In the genomic region with DNA sequence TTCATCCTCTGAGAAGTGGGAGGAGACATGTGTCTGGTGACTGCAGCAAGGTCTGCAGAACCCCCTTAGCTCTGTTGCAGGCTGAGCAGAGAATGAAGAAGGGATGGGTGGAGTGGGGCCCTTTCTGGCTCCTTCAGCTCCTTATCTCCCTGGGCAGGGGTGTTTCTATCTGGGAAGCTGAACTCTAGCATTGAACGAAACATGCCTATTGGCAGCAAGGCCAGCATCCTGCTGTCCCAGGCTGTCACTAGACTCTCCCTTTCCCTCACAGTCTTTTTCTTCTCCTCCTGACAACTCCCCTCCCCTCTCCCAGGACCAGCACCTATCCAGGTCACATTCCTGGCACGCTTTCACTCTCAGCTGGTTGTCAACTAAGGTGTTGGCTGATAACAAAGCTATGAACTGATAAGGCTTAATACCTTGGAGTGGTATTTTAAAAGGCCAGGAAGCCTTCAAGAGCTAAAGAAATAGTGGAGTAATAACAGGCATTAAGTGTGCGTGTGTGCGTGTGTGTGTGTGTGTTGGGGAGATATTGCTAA, we compare ENCODE assay signal across 1 cellular context.
TF ChIP-seq lines count a peak whose summit lies in the region.

No MANE protein-coding gene starts in this region.

TF ChIP-seq in GM23338, 12 proteins besides CTCF, POLR2A, EP300 and RAD21 (continued from another document):
- TF ChIP-seq, protein P1, sequence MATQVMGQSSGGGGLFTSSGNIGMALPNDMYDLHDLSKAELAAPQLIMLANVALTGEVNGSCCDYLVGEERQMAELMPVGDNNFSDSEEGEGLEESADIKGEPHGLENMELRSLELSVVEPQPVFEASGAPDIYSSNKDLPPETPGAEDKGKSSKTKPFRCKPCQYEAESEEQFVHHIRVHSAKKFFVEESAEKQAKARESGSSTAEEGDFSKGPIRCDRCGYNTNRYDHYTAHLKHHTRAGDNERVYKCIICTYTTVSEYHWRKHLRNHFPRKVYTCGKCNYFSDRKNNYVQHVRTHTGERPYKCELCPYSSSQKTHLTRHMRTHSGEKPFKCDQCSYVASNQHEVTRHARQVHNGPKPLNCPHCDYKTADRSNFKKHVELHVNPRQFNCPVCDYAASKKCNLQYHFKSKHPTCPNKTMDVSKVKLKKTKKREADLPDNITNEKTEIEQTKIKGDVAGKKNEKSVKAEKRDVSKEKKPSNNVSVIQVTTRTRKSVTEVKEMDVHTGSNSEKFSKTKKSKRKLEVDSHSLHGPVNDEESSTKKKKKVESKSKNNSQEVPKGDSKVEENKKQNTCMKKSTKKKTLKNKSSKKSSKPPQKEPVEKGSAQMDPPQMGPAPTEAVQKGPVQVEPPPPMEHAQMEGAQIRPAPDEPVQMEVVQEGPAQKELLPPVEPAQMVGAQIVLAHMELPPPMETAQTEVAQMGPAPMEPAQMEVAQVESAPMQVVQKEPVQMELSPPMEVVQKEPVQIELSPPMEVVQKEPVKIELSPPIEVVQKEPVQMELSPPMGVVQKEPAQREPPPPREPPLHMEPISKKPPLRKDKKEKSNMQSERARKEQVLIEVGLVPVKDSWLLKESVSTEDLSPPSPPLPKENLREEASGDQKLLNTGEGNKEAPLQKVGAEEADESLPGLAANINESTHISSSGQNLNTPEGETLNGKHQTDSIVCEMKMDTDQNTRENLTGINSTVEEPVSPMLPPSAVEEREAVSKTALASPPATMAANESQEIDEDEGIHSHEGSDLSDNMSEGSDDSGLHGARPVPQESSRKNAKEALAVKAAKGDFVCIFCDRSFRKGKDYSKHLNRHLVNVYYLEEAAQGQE (IDR thresholded peaks at IDR 0.05; ENCODE audit: unreplicated experiment) = no peak
